In the genomic region with DNA sequence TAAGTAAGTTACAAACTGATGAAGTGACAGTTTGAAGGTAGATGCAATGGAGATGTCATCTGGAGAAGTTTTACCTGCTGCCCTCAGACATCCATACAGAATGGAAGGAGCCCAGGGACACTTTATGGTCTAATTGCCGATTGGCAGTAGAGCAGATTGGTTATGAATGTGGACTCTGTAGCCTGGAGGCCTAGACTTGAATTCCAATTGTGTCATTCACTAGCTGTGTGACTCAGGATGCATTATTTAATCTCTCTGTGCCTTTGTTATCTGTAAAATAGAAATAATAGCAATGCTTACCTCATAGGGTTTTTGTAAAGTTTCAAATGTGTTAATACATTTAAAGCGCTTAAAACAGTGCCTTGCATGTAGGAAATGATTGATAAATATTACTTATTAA, we compare ENCODE assay signal across 18 cellular contexts. TPM values are rescaled to one million over a fixed set of nuclear protein-coding genes. Genes with fewer than 3 reads are reported as not detected.
DNase-seq lines count a peak whose midpoint lies in the region; FAIRE-seq and TF ChIP-seq lines count a peak whose summit lies in the region.
"Had no signal": no experiment of that assay in that cellular context is flagged by ENCODE, and none has a peak within 500 bp of the region (broad histone marks: within the 10 kb centered on the region; RNA-seq: fewer than 3 reads in every experiment).

No MANE protein-coding gene starts in this region.

- no CpG with 5 or more reads among the region's 2 CpGs for WGBS in trophoblast cell (ENCODE audit: extremely low coverage, insufficient coverage, insufficient read length)
- 85 to 96% (median 91%) methylated on average over 2 of the region's 2 CpGs for WGBS in stomach, 5 donors
- 77 to 83% methylated on average over 2 of the region's 2 CpGs for WGBS in tibial nerve, 2 donors

- no peak overlapping the region for H3K4ac ChIP-seq in trophoblast cell (ENCODE audit: low read depth, low read length)

- TF ChIP-seq EP300 in stomach (IDR thresholded peaks at IDR 0.05) = no peak
- no peak for TF ChIP-seq EP300 in tibial nerve (IDR thresholded peaks at IDR 0.05)

- intact Hi-C loops in stomach (cut with DNase I; ENCODE audit: low total_unique reads) = no loop called here

- no peak overlapping the region for H4K91ac ChIP-seq in trophoblast cell (ENCODE audit: low read depth, low read length)

- no peaks in the 10 kb centered on the region for H3K79me2 ChIP-seq in trophoblast cell (ENCODE audit: control insufficient read depth, insufficient read depth, low read length, poor library complexity)

- H4K8ac ChIP-seq in trophoblast cell (ENCODE audit: low read depth, low read length) = no peak overlapping the region

- H3K18ac ChIP-seq in trophoblast cell (ENCODE audit: low read length) = no peak overlapping the region

- no peaks in the 10 kb centered on the region for H3K36me3 ChIP-seq in bronchial epithelial cell (ENCODE audit: control insufficient read depth, insufficient read depth, low read length)
- H3K36me3 ChIP-seq in trophoblast cell (ENCODE audit: control insufficient read depth in 1 of 2, insufficient read depth in 2 of 2, low read length in 2 of 2) = no peaks in the 10 kb centered on the region
- H3K36me3 ChIP-seq in stomach = no peaks in the 10 kb centered on the region
- H3K36me3 ChIP-seq in tibial nerve = no peaks in the 10 kb centered on the region
- H3K36me3 ChIP-seq: Peyer's patch had no signal

- no peak overlapping the region for H3K27ac ChIP-seq in trophoblast cell (ENCODE audit: low read depth, low read length)
- H3K27ac ChIP-seq in stomach = no peak overlapping the region
- no peak overlapping the region for H3K27ac ChIP-seq in tibial nerve
- H3K27ac ChIP-seq: A549, HL-60, Peyer's patch had no signal

- no peak overlapping the region for H3K9ac ChIP-seq in trophoblast cell (ENCODE audit: low read length)

- no peak overlapping the region for H2AFZ ChIP-seq in trophoblast cell (ENCODE audit: insufficient read depth, low read length, poor library complexity)

- H3K9me3 ChIP-seq in trophoblast cell (ENCODE audit: insufficient read depth, low read depth, low read length) = no peaks in the 10 kb centered on the region
- no peaks in the 10 kb centered on the region for H3K9me3 ChIP-seq in stomach
- H3K9me3 ChIP-seq in tibial nerve = no peaks in the 10 kb centered on the region
- H3K9me3 ChIP-seq: A549, Peyer's patch had no signal

- no peak overlapping the region for H2BK5ac ChIP-seq in trophoblast cell (ENCODE audit: low read depth, low read length, poor library complexity)

- no peak overlapping the region for H2BK120ac ChIP-seq in trophoblast cell (ENCODE audit: insufficient read depth, low read length, poor library complexity)

- no peaks in the 10 kb centered on the region for H3K79me1 ChIP-seq in trophoblast cell (ENCODE audit: low read length)

- no peak overlapping the region for H2BK12ac ChIP-seq in trophoblast cell (ENCODE audit: low read length)

- H3K4me2 ChIP-seq in trophoblast cell (ENCODE audit: low read length) = no peak overlapping the region
- H3K4me2 ChIP-seq: A549 had no signal

- peak; percentile 70 for DNase-seq in ELR (ENCODE audit: low read depth)
- DNase-seq in RKO (ENCODE audit: low spot score) = peak; percentile 22
- peak; percentile 88 for DNase-seq in bronchial epithelial cell (ENCODE audit: low read depth)
- DNase-seq in trophoblast cell = peak; percentile 61 to 88
- DNase-seq in stomach = no peak
- DNase-seq in AML-193 (lab: John Stamatoyannopoulos, UW) = no peak
- DNase-seq in tibial nerve (ENCODE audit: low spot score in 2 of 2) = no peak
- DNase-seq: C1 segment of cervical spinal cord, H7, MV-4-11, NCI-H1417 treated with DMSO at 0.1 percent for 48 hours, NCI-H2029 treated with DMSO at 0.1 percent for 48 hours, NCI-H510A, Peyer's patch, SIG-M5 had no signal

- TF ChIP-seq CTCF in bronchial epithelial cell (IDR thresholded peaks at IDR 0.05; ENCODE audit: insufficient read depth, low read length, severe bottlenecking) (no peak), stomach (IDR thresholded peaks at IDR 0.05) (no peak), tibial nerve (IDR thresholded peaks at IDR 0.05) (no peak)

- no peak overlapping the region for H3K4me3 ChIP-seq in bronchial epithelial cell (ENCODE audit: low read depth, low read length)
- no peak overlapping the region for H3K4me3 ChIP-seq in trophoblast cell (ENCODE audit: low read depth, low read length)
- H3K4me3 ChIP-seq in stomach = no peak overlapping the region
- H3K4me3 ChIP-seq in tibial nerve = no peak overlapping the region
- H3K4me3 ChIP-seq: A549, Peyer's patch had no signal

- TF ChIP-seq POLR2A in stomach (IDR thresholded peaks at IDR 0.05) (no peak), tibial nerve (IDR thresholded peaks at IDR 0.05) (no peak)

- no peak overlapping the region for H3K23ac ChIP-seq in trophoblast cell (ENCODE audit: low read length)

- no peaks in the 10 kb centered on the region for H3K4me1 ChIP-seq in trophoblast cell (ENCODE audit: control insufficient read depth in 1 of 2, insufficient read depth in 2 of 2, low read length in 2 of 2)
- H3K4me1 ChIP-seq in stomach = peaks cover 0 to 4% (median 2%) of the 10 kb centered on the region in 4 donors
- no peaks in the 10 kb centered on the region for H3K4me1 ChIP-seq in tibial nerve
- H3K4me1 ChIP-seq: Peyer's patch had no signal

- H2AK5ac ChIP-seq in trophoblast cell (ENCODE audit: low read length) = no peak overlapping the region

- no peaks in the 10 kb centered on the region for H3K27me3 ChIP-seq in bronchial epithelial cell (ENCODE audit: control insufficient read depth, insufficient read depth, low read length)
- no peaks in the 10 kb centered on the region for H3K27me3 ChIP-seq in trophoblast cell (ENCODE audit: insufficient read depth, low read length)
- peaks cover 0 to 7% (median 0%) of the 10 kb centered on the region in 3 donors for H3K27me3 ChIP-seq in stomach
- H3K27me3 ChIP-seq in tibial nerve = peaks cover 0 to 18% of the 10 kb centered on the region in 2 donors
- H3K27me3 ChIP-seq: Peyer's patch had no signal

- no peak overlapping the region for H3K14ac ChIP-seq in trophoblast cell (ENCODE audit: low read length)

- no peak for FAIRE-seq in bronchial epithelial cell (lab: Jason Lieb, UNC)
- FAIRE-seq: A549, HTR-8/SVneo had no signal

- H4K12ac ChIP-seq in trophoblast cell (ENCODE audit: low read depth, low read length) = no peak overlapping the region

RNA-seq across cellular contexts. Expression of a gene that starts 5.2 kb away (rescaled TPM):
- 32.6 and 36.7 TPM in 2 replicates for total RNA-seq in bronchial epithelial cell
- 80.5 and 80.8 TPM in 2 replicates for polyA plus RNA-seq in trophoblast cell (2013)
- 100 to 1,000 TPM in 2 of 5 donors, 10 to 100 TPM in 3; 49.0 to 120 (median 73.2) TPM for total RNA-seq in stomach
- 10 to 100 TPM in 2 of 3 donors, 1 to 10 TPM in 1; 9.9 to 34.7 (median 11.6) TPM for polyA plus RNA-seq in stomach
- total RNA-seq in tibial nerve = 100 to 1,000 TPM in 1 of 4 donors, 10 to 100 TPM in 3; 52.2 to 108 (median 71.9) TPM

Comparison
In these comparisons a context has a peak if more than half of its experiments do, and no peak if none do; other contexts are left out.
1. DNase-seq: peak in ELR (single experiment), RKO (single experiment), bronchial epithelial cell (single experiment) and trophoblast cell (2 of 2); none in stomach (single experiment), AML-193 (0 of 2) and tibial nerve (0 of 2).